14 cellular contexts compared by ENCODE assay signal in the genomic region with DNA sequence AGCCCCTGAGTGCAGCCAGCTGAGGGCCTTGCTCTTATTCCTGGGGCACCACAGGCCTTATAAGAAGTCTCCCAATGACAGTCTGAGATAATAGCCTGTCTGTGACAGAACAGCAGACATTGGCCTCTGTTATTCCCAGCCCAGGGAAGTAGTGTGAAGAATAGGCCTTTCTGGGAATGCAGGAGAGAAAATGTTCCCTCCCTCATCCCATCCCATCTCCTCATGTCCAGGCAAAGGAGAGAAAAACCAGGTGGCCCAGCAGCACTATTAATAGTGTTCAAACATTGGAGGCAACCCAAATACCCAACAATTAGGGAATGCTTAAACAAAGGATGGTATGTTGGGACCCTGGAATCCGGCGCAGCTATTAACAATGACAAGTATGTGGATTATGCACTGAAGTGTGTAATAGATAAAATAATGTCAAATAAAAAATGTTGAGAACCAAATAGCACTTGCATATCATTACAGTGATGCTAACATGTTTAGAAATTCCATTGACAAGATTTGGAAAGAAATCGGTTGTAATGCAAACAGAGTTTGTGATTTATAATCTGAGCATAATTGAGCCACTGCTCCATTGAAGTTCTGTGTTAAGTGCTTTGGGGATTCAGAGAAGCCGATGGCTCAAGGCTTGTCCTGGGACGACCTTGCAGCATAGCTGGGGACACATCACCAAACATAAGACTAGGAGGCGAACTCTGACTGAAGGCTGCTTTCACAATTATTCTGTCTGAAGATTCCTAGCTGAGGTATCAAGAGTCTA.
DNase-seq lines count a peak whose midpoint lies in the region; ATAC-seq and TF ChIP-seq lines count a peak whose summit lies in the region.
"Had no signal": no experiment of that assay in that cellular context is flagged by ENCODE, and none has a peak within 500 bp of the region (broad histone marks: within the 10 kb centered on the region; RNA-seq: fewer than 3 reads in every experiment).

No MANE protein-coding gene starts in this region.

- ATAC-seq in activated T-cell treated with anti-CD3 and anti-CD28 coated beads, Interleukin-2, amount 50 U/mL, for 4 hours: no peak
- no peak for ATAC-seq in natural killer cell treated with Interleukin-12 subunit alpha and Interleukin-12 subunit beta and Interleukin-15 and Interleukin-18, amount 100 ng/mL, for 72 hours
- ATAC-seq: GM12878 had no signal

- DNase-seq in AG08396 (ENCODE audit: low spot score) (peak; percentile 77), fibroblast of pulmonary artery (ENCODE audit: low read depth) (peak; percentile 53), immature natural killer cell (no peak), GM13977 (ENCODE audit: low spot score) (no peak)
- no peak for DNase-seq in activated T-cell treated with anti-CD3 and anti-CD28 coated beads, Interleukin-2, amount 50 U/mL, for 4 hours
- DNase-seq in natural killer cell treated with Interleukin-12 subunit alpha and Interleukin-12 subunit beta and Interleukin-15 and Interleukin-18, amount 100 ng/mL, for 72 hours (ENCODE audit: low spot score): no peak
- DNase-seq: activated CD8-positive, alpha-beta memory T cell treated with anti-CD3 and anti-CD28 coated beads, Interleukin-2, amount 50 U/mL, for 4 hours; CD4-positive, alpha-beta memory T cell; NCI-H510A; SW 1271 had no signal

- in situ Hi-C loops in GM13977 (cut with MboI; ENCODE audit: low pct_unique_long_range_greater_than_20kb, low sequenced_read_pairs, unreplicated experiment): no loop called here

- no peaks in the 10 kb centered on the region for H3K36me3 Mint-ChIP-seq in activated T-cell treated with anti-CD3 and anti-CD28 coated beads, Interleukin-2, amount 50 U/mL, for 4 hours (ENCODE audit: insufficient read depth)
- no peaks in the 10 kb centered on the region for H3K36me3 Mint-ChIP-seq in immature natural killer cell
- no peaks in the 10 kb centered on the region for H3K36me3 Mint-ChIP-seq in natural killer cell treated with Interleukin-12 subunit alpha and Interleukin-12 subunit beta and Interleukin-15 and Interleukin-18, amount 100 ng/mL, for 72 hours
- H3K36me3 Mint-ChIP-seq: CD4-positive, alpha-beta memory T cell had no signal

- H3K9ac ChIP-seq in Loucy (ENCODE audit: low read depth, low read length, poor library complexity, severe bottlenecking): peak overlapping the region; percentile 22

- peaks cover 8% of the 10 kb centered on the region for H3K9me3 Mint-ChIP-seq in activated T-cell treated with anti-CD3 and anti-CD28 coated beads, Interleukin-2, amount 50 U/mL, for 4 hours
- no peaks in the 10 kb centered on the region for H3K9me3 Mint-ChIP-seq in immature natural killer cell
- H3K9me3 Mint-ChIP-seq in natural killer cell treated with Interleukin-12 subunit alpha and Interleukin-12 subunit beta and Interleukin-15 and Interleukin-18, amount 100 ng/mL, for 72 hours: peaks cover 6% of the 10 kb centered on the region

- H3K27ac Mint-ChIP-seq in immature natural killer cell: peak overlapping the region in 1 of 6 donors; percentile 49
- peak overlapping the region in 1 of 2 donors; percentile 57 for H3K27ac Mint-ChIP-seq in natural killer cell treated with Interleukin-12 subunit alpha and Interleukin-12 subunit beta and Interleukin-15 and Interleukin-18, amount 100 ng/mL, for 72 hours
- H3K27ac Mint-ChIP-seq: CD4-positive, alpha-beta memory T cell had no signal

- H3K36me3 ChIP-seq in Loucy (ENCODE audit: insufficient read depth, low read length) (no peaks in the 10 kb centered on the region), muscle layer of duodenum (ENCODE audit: control insufficient read depth in 1 of 2, insufficient read depth in 2 of 2, low read length in 2 of 2) (no peaks in the 10 kb centered on the region)

- H3K4me3 ChIP-seq in Loucy (ENCODE audit: low read length, poor library complexity, severe bottlenecking) (peak overlapping the region; percentile 18), fibroblast of pulmonary artery (replicated peaks; ENCODE audit: low read depth, low read length) (no peak overlapping the region), muscle layer of duodenum (ENCODE audit: low read depth in 1 of 2, low read length in 2 of 2) (peak overlapping the region in 1 of 2 donors; percentile 2)
- H3K4me3 ChIP-seq: GM12878 had no signal

- H3F3A ChIP-seq in Loucy (ENCODE audit: low read depth): peaks cover 8% of the 10 kb centered on the region

- no peak for TF ChIP-seq CTCF in Loucy (conservative IDR thresholded peaks at IDR 0.05; ENCODE audit: low read length)
- TF ChIP-seq CTCF in fibroblast of pulmonary artery (IDR thresholded peaks at IDR 0.05; ENCODE audit: low read length, missing control alignments): no peak
- TF ChIP-seq CTCF in GM13977 (IDR thresholded peaks at IDR 0.05; ENCODE audit: extremely low read depth, insufficient read depth, missing control alignments): no peak

- H4K20me1 ChIP-seq in Loucy (ENCODE audit: insufficient read depth, low read length, poor library complexity, severe bottlenecking): no peaks in the 10 kb centered on the region

- H3K27ac ChIP-seq in muscle layer of duodenum (ENCODE audit: low read length): peak overlapping the region; percentile 83

- H3K4me1 ChIP-seq in Loucy (ENCODE audit: insufficient read depth, low read length, poor library complexity, severe bottlenecking): peaks cover 72% of the 10 kb centered on the region
- peaks cover 0 to 21% of the 10 kb centered on the region in 2 donors for H3K4me1 ChIP-seq in muscle layer of duodenum (ENCODE audit: control insufficient read depth in 1 of 2, insufficient read depth in 2 of 2, low read length in 2 of 2)

- H3K9me3 ChIP-seq in Loucy (ENCODE audit: insufficient read depth, low read depth, low read length) (peaks cover 3% of the 10 kb centered on the region; the same call in 1 of the 2 replicates), muscle layer of duodenum (ENCODE audit: control insufficient read depth in 1 of 2, low read length in 2 of 2) (no peaks in the 10 kb centered on the region)

- H3K27me3 ChIP-seq in Loucy (ENCODE audit: insufficient read depth, low read length, poor library complexity, severe bottlenecking) (no peaks in the 10 kb centered on the region), muscle layer of duodenum (ENCODE audit: low read depth, low read length) (no peaks in the 10 kb centered on the region)

- no peaks in the 10 kb centered on the region for H3K9me2 ChIP-seq in Loucy (replicated peaks; ENCODE audit: low read depth, low read length)

- no peak overlapping the region for H3K4me3 Mint-ChIP-seq in activated T-cell treated with anti-CD3 and anti-CD28 coated beads, Interleukin-2, amount 50 U/mL, for 4 hours
- H3K4me3 Mint-ChIP-seq in immature natural killer cell: no peak overlapping the region
- no peak overlapping the region for H3K4me3 Mint-ChIP-seq in natural killer cell treated with Interleukin-12 subunit alpha and Interleukin-12 subunit beta and Interleukin-15 and Interleukin-18, amount 100 ng/mL, for 72 hours
- H3K4me3 Mint-ChIP-seq: CD4-positive, alpha-beta memory T cell; central memory CD8-positive, alpha-beta T cell had no signal

- no peaks in the 10 kb centered on the region for H3K27me3 Mint-ChIP-seq in activated T-cell treated with anti-CD3 and anti-CD28 coated beads, Interleukin-2, amount 50 U/mL, for 4 hours (ENCODE audit: low read depth)
- H3K27me3 Mint-ChIP-seq in immature natural killer cell (ENCODE audit: low read depth in 3 of 3): peaks cover 0 to 6% (median 4%) of the 10 kb centered on the region in 3 donors
- no peaks in the 10 kb centered on the region for H3K27me3 Mint-ChIP-seq in natural killer cell treated with Interleukin-12 subunit alpha and Interleukin-12 subunit beta and Interleukin-15 and Interleukin-18, amount 100 ng/mL, for 72 hours
- H3K27me3 Mint-ChIP-seq: CD4-positive, alpha-beta memory T cell; central memory CD8-positive, alpha-beta T cell had no signal

- no peak overlapping the region for H2AFZ ChIP-seq in Loucy (ENCODE audit: low read length)

- peak overlapping the region; percentile 47 for H3K4me2 ChIP-seq in Loucy (ENCODE audit: low read depth, low read length, poor library complexity, severe bottlenecking)

- H3K4me1 Mint-ChIP-seq in activated T-cell treated with anti-CD3 and anti-CD28 coated beads, Interleukin-2, amount 50 U/mL, for 4 hours (ENCODE audit: low read depth): peaks cover 14% of the 10 kb centered on the region
- H3K4me1 Mint-ChIP-seq in immature natural killer cell: peaks cover 2 to 3% of the 10 kb centered on the region in 2 donors
- peaks cover 16 to 38% of the 10 kb centered on the region in 2 donors for H3K4me1 Mint-ChIP-seq in natural killer cell treated with Interleukin-12 subunit alpha and Interleukin-12 subunit beta and Interleukin-15 and Interleukin-18, amount 100 ng/mL, for 72 hours (ENCODE audit: low read depth in 2 of 2)
- H3K4me1 Mint-ChIP-seq: central memory CD8-positive, alpha-beta T cell had no signal

- H3K79me2 ChIP-seq in Loucy (ENCODE audit: insufficient read depth, low read length): no peaks in the 10 kb centered on the region

Comparison
In these comparisons a context has a peak if more than half of its experiments do, and no peak if none do; other contexts are left out.
1. DNase-seq: peak in AG08396 (single experiment) and fibroblast of pulmonary artery (single experiment); none in activated T-cell treated with anti-CD3 and anti-CD28 coated beads, Interleukin-2, amount 50 U/mL, for 4 hours (single experiment), immature natural killer cell (0 of 3), natural killer cell treated with Interleukin-12 subunit alpha and Interleukin-12 subunit beta and Interleukin-15 and Interleukin-18, amount 100 ng/mL, for 72 hours (single experiment) and GM13977 (single experiment).